ENCODE assay signal across 21 cellular contexts in genomic region chr1:74392848-74393247, GRCh38.
"Had no signal": no experiment of that assay in that cellular context is flagged by ENCODE, and none has a peak within 500 bp of the region (broad histone marks: within the 10 kb centered on the region; RNA-seq: fewer than 3 reads in every experiment).

No MANE protein-coding gene starts in this region.

- H3K4me3 ChIP-seq: mucosa of descending colon, sigmoid colon, smooth muscle cell, transverse colon, uterus had no signal

- H3K36me3 ChIP-seq: sigmoid colon, transverse colon, uterus had no signal

- H3K9me3 ChIP-seq: mucosa of descending colon, sigmoid colon, transverse colon, uterus had no signal

- H3K27ac ChIP-seq: sigmoid colon, transverse colon, uterus had no signal

- ATAC-seq: activated CD4-positive, alpha-beta T cell treated with anti-CD3 and anti-CD28 coated beads for 36 hours; activated T-cell treated with anti-CD3 and anti-CD28 coated beads, Interleukin-2, amount 50 U/mL, for 4 hours; mucosa of descending colon; stimulated activated naive B cell treated with anti-CD40 and anti-IgM and Interleukin-4, amounts not matched to agents 10 μg/mL and 1 μg/mL and 100 μg/mL, for 72 hours had no signal

- H3K4me1 ChIP-seq: uterus had no signal

- H3K4me2 ChIP-seq: smooth muscle cell had no signal

- H3K27me3 ChIP-seq: sigmoid colon, transverse colon, uterus had no signal

- DNase-seq: activated CD4-positive, alpha-beta T cell treated with anti-CD3 and anti-CD28 coated beads for 36 hours; activated CD4-positive, alpha-beta T cell treated with anti-CD3 and anti-CD28 coated beads, Interleukin-2, amount 50 U/mL, for 4 hours; activated CD8-positive, alpha-beta memory T cell treated with anti-CD3 and anti-CD28 coated beads, Interleukin-2, amount 50 U/mL, for 48 hours; activated naive CD4-positive, alpha-beta T cell treated with Interleukin-2 at 50 U/mL for 16 hours; activated naive CD8-positive, alpha-beta T cell treated with anti-CD3 and anti-CD28 coated beads, Interleukin-2, amount 10 ng/mL, durations not matched to agents 7 days and 5 days; activated T-cell treated with anti-CD3 and anti-CD28 coated beads, Interleukin-2, amount 50 U/mL, for 4 hours; amniotic stem cell; effector CD4-positive, alpha-beta T cell; kidney glomerular epithelial cell; mucosa of descending colon; occipital lobe; posterior cingulate gyrus; sigmoid colon; stimulated activated CD4-positive, alpha-beta T cell treated with anti-CD3 and anti-CD28 coated beads, Interleukin-15, amount 100 ng/mL, for 24 hours; stimulated activated CD4-positive, alpha-beta T cell treated with anti-CD3 and anti-CD28 coated beads, Interleukin-2, amount 100 ng/mL, for 48 hours; stimulated activated CD8-positive, alpha-beta memory T cell treated with anti-CD3 and anti-CD28 coated beads, Interleukin-4, amount 100 ng/mL, for 48 hours; stimulated activated naive B cell treated with anti-CD40 and anti-IgM and Interleukin-4, amounts not matched to agents 10 μg/mL and 1 μg/mL and 100 μg/mL, for 72 hours; T1000; transverse colon; uterus had no signal
